1 cellular context compared by ENCODE assay signal in the genomic region with DNA sequence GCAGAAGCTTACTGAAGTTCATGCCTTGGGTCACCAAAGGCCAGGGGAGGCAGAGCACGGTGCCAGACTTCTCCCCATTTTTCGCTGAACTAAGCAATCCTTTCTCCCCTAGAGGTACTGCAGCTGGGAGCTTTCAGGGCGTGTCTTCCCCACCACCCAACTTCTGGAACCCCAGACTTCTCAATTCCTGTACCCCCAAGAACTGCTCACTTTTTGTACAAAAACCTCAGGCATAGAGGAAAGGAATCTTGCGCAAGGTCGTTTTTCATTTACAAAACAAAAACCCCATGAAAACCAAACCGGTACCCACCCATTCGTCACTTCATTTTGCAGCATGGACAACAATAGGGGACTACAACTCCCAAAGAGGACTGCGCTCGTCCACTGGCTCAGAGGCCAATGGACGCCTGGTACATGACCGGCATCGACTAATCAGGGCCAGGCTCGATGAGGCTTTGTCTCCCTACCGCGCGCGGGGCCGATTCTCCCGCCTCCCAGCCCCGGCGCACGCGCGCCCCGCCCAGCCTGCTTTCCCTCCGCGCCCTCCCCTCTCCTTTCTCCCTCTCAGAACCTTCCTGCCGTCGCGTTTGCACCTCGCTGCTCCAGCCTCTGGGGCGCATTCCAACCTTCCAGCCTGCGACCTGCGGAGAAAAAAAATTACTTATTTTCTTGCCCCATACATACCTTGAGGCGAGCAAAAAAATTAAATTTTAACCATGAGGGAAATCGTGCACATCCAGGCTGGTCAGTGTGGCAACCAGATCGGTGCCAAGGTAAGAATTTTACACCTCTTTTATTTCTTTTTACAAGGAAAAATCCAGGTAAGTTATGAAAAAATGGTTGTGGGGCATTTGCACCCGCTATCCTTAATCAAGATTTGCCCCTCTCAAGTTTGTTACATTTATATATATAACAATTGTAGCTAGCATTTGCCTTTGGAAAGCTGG.
TF ChIP-seq lines count a peak whose summit lies in the region.

A gene (plus strand): TSS at position 562 of the 947 bp plus-strand sequence. CDS start 155 bp downstream, at position 717.

TF ChIP-seq in GM12878, 131 proteins besides CTCF, POLR2A, EP300 and RAD21 (continued from another document and continues in another):
- TF ChIP-seq, protein P1, sequence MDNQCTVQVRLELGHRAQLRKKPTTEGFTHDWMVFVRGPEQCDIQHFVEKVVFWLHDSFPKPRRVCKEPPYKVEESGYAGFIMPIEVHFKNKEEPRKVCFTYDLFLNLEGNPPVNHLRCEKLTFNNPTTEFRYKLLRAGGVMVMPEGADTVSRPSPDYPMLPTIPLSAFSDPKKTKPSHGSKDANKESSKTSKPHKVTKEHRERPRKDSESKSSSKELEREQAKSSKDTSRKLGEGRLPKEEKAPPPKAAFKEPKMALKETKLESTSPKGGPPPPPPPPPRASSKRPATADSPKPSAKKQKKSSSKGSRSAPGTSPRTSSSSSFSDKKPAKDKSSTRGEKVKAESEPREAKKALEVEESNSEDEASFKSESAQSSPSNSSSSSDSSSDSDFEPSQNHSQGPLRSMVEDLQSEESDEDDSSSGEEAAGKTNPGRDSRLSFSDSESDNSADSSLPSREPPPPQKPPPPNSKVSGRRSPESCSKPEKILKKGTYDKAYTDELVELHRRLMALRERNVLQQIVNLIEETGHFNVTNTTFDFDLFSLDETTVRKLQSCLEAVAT (IDR thresholded peaks at IDR 0.05), result peak; percentile 94
- TF ChIP-seq ZBED1 (IDR thresholded peaks at IDR 0.05; ENCODE audit: borderline replicate concordance) (no peak; the same call in 1 of the 2 replicates), BRCA1 (IDR thresholded peaks at IDR 0.05; ENCODE audit: low read depth, low read length) (no peak), IKZF1 (conservative IDR thresholded peaks at IDR 0.05) (peak; percentile 64), SMAD1 (IDR thresholded peaks at IDR 0.05; ENCODE audit: low read depth, partially characterized antibody) (peak; percentile 70), CBFB (IDR thresholded peaks at IDR 0.05; ENCODE audit: low read depth) (peak; percentile 64; the same call in 1 of the 2 replicates), LARP7 (IDR thresholded peaks at IDR 0.05) (peak; percentile 27; the same call in 1 of the 2 replicates), RB1 (IDR thresholded peaks at IDR 0.05; ENCODE audit: borderline replicate concordance) (peak; percentile 47; the same call in 1 of the 2 replicates), EGR1 (IDR thresholded peaks at IDR 0.05; ENCODE audit: borderline replicate concordance in 1 of 2, low read depth in 2 of 2, low read length in 2 of 2) (no peak), CREM (IDR thresholded peaks at IDR 0.05; ENCODE audit: low read depth) (peak; percentile 63; the same call in 1 of the 2 replicates), HCFC1 (IDR thresholded peaks at IDR 0.05; ENCODE audit: low read length) (peak; percentile 90), TAF1 (IDR thresholded peaks at IDR 0.05; ENCODE audit: borderline replicate concordance, low read depth, low read length) (peak; percentile 98), STAT1 (conservative IDR thresholded peaks at IDR 0.05) (no peak), IKZF2 (IDR thresholded peaks at IDR 0.05) (peak; percentile 19 to 53; a peak in 1 of 4 replicates), HDGF (IDR thresholded peaks at IDR 0.05) (peak; percentile 83), CHD1 (IDR thresholded peaks at IDR 0.05; ENCODE audit: low read depth, low read length) (peak; percentile 92), SP1 (IDR thresholded peaks at IDR 0.05; ENCODE audit: low read depth, low read length) (peak; percentile 84), CHD2 (IDR thresholded peaks at IDR 0.05; ENCODE audit: borderline replicate concordance, low read depth, low read length) (peak; percentile 62; the same call in 1 of the 2 replicates), POLR2AphosphoS5 (IDR thresholded peaks at IDR 0.05; ENCODE audit: low read length) (peak; percentile 94), YBX1 (IDR thresholded peaks at IDR 0.05) (no peak), SREBF1 (IDR thresholded peaks at IDR 0.05; ENCODE audit: low read length) (0 out of 2 replicates have a peak, but pooled peaks have one; percentile 46), POU2F2 (IDR thresholded peaks at IDR 0.05; ENCODE audit: borderline replicate concordance, low read depth, low read length) (peak; percentile 79; the same call in 2 of the 3 replicates), DPF2 (IDR thresholded peaks at IDR 0.05) (no peak), TCF3 (IDR thresholded peaks at IDR 0.05; ENCODE audit: borderline replicate concordance, insufficient read depth, low read depth, low read length) (0 out of 2 replicates have a peak, but pooled peaks have one; percentile 30), POLR2AphosphoS2 (IDR thresholded peaks at IDR 0.05; ENCODE audit: low read depth, low read length) (peak; percentile 69; the same call in 1 of the 2 replicates), SMAD5 (IDR thresholded peaks at IDR 0.05; ENCODE audit: low read depth) (peak; percentile 97), GATAD2B (conservative IDR thresholded peaks at IDR 0.05; ENCODE audit: low read depth) (peak; percentile 79)
- TF ChIP-seq, protein P2, sequence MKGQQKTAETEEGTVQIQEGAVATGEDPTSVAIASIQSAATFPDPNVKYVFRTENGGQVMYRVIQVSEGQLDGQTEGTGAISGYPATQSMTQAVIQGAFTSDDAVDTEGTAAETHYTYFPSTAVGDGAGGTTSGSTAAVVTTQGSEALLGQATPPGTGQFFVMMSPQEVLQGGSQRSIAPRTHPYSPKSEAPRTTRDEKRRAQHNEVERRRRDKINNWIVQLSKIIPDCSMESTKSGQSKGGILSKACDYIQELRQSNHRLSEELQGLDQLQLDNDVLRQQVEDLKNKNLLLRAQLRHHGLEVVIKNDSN (IDR thresholded peaks at IDR 0.05; ENCODE audit: borderline replicate concordance, extremely low read length, insufficient read depth, low read depth, low read length), result peak; percentile 65
- TF ChIP-seq, protein P3, sequence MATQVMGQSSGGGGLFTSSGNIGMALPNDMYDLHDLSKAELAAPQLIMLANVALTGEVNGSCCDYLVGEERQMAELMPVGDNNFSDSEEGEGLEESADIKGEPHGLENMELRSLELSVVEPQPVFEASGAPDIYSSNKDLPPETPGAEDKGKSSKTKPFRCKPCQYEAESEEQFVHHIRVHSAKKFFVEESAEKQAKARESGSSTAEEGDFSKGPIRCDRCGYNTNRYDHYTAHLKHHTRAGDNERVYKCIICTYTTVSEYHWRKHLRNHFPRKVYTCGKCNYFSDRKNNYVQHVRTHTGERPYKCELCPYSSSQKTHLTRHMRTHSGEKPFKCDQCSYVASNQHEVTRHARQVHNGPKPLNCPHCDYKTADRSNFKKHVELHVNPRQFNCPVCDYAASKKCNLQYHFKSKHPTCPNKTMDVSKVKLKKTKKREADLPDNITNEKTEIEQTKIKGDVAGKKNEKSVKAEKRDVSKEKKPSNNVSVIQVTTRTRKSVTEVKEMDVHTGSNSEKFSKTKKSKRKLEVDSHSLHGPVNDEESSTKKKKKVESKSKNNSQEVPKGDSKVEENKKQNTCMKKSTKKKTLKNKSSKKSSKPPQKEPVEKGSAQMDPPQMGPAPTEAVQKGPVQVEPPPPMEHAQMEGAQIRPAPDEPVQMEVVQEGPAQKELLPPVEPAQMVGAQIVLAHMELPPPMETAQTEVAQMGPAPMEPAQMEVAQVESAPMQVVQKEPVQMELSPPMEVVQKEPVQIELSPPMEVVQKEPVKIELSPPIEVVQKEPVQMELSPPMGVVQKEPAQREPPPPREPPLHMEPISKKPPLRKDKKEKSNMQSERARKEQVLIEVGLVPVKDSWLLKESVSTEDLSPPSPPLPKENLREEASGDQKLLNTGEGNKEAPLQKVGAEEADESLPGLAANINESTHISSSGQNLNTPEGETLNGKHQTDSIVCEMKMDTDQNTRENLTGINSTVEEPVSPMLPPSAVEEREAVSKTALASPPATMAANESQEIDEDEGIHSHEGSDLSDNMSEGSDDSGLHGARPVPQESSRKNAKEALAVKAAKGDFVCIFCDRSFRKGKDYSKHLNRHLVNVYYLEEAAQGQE (IDR thresholded peaks at IDR 0.05; ENCODE audit: low read depth, low read length), result peak; percentile 40; the same call in 1 of the 2 replicates
- TF ChIP-seq, protein P4, sequence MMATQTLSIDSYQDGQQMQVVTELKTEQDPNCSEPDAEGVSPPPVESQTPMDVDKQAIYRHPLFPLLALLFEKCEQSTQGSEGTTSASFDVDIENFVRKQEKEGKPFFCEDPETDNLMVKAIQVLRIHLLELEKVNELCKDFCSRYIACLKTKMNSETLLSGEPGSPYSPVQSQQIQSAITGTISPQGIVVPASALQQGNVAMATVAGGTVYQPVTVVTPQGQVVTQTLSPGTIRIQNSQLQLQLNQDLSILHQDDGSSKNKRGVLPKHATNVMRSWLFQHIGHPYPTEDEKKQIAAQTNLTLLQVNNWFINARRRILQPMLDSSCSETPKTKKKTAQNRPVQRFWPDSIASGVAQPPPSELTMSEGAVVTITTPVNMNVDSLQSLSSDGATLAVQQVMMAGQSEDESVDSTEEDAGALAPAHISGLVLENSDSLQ (IDR thresholded peaks at IDR 0.05), result peak; percentile 56
- TF ChIP-seq, protein P5, sequence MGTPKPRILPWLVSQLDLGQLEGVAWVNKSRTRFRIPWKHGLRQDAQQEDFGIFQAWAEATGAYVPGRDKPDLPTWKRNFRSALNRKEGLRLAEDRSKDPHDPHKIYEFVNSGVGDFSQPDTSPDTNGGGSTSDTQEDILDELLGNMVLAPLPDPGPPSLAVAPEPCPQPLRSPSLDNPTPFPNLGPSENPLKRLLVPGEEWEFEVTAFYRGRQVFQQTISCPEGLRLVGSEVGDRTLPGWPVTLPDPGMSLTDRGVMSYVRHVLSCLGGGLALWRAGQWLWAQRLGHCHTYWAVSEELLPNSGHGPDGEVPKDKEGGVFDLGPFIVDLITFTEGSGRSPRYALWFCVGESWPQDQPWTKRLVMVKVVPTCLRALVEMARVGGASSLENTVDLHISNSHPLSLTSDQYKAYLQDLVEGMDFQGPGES (IDR thresholded peaks at IDR 0.05), result peak; percentile 66; the same call in 1 of the 2 replicates
- TF ChIP-seq, protein P6, sequence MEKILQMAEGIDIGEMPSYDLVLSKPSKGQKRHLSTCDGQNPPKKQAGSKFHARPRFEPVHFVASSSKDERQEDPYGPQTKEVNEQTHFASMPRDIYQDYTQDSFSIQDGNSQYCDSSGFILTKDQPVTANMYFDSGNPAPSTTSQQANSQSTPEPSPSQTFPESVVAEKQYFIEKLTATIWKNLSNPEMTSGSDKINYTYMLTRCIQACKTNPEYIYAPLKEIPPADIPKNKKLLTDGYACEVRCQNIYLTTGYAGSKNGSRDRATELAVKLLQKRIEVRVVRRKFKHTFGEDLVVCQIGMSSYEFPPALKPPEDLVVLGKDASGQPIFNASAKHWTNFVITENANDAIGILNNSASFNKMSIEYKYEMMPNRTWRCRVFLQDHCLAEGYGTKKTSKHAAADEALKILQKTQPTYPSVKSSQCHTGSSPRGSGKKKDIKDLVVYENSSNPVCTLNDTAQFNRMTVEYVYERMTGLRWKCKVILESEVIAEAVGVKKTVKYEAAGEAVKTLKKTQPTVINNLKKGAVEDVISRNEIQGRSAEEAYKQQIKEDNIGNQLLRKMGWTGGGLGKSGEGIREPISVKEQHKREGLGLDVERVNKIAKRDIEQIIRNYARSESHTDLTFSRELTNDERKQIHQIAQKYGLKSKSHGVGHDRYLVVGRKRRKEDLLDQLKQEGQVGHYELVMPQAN (conservative IDR thresholded peaks at IDR 0.05), result peak; percentile 65
- TF ChIP-seq, protein P7, sequence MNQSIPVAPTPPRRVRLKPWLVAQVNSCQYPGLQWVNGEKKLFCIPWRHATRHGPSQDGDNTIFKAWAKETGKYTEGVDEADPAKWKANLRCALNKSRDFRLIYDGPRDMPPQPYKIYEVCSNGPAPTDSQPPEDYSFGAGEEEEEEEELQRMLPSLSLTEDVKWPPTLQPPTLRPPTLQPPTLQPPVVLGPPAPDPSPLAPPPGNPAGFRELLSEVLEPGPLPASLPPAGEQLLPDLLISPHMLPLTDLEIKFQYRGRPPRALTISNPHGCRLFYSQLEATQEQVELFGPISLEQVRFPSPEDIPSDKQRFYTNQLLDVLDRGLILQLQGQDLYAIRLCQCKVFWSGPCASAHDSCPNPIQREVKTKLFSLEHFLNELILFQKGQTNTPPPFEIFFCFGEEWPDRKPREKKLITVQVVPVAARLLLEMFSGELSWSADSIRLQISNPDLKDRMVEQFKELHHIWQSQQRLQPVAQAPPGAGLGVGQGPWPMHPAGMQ (IDR thresholded peaks at IDR 0.05; ENCODE audit: borderline replicate concordance), result no peak
- TF ChIP-seq, protein P8, sequence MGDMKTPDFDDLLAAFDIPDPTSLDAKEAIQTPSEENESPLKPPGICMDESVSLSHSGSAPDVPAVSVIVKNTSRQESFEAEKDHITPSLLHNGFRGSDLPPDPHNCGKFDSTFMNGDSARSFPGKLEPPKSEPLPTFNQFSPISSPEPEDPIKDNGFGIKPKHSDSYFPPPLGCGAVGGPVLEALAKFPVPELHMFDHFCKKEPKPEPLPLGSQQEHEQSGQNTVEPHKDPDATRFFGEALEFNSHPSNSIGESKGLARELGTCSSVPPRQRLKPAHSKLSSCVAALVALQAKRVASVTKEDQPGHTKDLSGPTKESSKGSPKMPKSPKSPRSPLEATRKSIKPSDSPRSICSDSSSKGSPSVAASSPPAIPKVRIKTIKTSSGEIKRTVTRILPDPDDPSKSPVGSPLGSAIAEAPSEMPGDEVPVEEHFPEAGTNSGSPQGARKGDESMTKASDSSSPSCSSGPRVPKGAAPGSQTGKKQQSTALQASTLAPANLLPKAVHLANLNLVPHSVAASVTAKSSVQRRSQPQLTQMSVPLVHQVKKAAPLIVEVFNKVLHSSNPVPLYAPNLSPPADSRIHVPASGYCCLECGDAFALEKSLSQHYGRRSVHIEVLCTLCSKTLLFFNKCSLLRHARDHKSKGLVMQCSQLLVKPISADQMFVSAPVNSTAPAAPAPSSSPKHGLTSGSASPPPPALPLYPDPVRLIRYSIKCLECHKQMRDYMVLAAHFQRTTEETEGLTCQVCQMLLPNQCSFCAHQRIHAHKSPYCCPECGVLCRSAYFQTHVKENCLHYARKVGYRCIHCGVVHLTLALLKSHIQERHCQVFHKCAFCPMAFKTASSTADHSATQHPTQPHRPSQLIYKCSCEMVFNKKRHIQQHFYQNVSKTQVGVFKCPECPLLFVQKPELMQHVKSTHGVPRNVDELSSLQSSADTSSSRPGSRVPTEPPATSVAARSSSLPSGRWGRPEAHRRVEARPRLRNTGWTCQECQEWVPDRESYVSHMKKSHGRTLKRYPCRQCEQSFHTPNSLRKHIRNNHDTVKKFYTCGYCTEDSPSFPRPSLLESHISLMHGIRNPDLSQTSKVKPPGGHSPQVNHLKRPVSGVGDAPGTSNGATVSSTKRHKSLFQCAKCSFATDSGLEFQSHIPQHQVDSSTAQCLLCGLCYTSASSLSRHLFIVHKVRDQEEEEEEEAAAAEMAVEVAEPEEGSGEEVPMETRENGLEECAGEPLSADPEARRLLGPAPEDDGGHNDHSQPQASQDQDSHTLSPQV (IDR thresholded peaks at IDR 0.05), result no peak
- TF ChIP-seq, protein P9, sequence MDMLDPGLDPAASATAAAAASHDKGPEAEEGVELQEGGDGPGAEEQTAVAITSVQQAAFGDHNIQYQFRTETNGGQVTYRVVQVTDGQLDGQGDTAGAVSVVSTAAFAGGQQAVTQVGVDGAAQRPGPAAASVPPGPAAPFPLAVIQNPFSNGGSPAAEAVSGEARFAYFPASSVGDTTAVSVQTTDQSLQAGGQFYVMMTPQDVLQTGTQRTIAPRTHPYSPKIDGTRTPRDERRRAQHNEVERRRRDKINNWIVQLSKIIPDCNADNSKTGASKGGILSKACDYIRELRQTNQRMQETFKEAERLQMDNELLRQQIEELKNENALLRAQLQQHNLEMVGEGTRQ (IDR thresholded peaks at IDR 0.05; ENCODE audit: borderline replicate concordance, low read depth, low read length), result peak; percentile 43; the same call in 1 of the 2 replicates
